8 cellular contexts compared by ENCODE assay signal in genomic region chr5:157471709-157472108, GRCh38. TPM values are rescaled to one million over a fixed set of nuclear protein-coding genes. Genes with fewer than 3 reads are reported as not detected.
DNase-seq lines count a peak whose midpoint lies in the region; ATAC-seq and TF ChIP-seq lines count a peak whose summit lies in the region.

No MANE protein-coding gene starts in this region.

- TF ChIP-seq CTCF in heart right ventricle (IDR thresholded peaks at IDR 0.05), result peak in 8 of 9 donors; percentile 17 to 62 (median 53)

- intact Hi-C loops in heart right ventricle (cut with DNase I) (loop anchor here in 9 of 10 donors (5.0 to 10.0 kb wide), 6 partner anchors 39 to 327 kb away; partner anchors contain the start of gene MED7 (in 1 of the 9)), cardiac septum (cut with DNase I) (loop anchor here (5.0 kb wide), 1 partner anchor 99 kb away; no protein-coding TSS in a partner anchor)

- peaks cover 0 to 19% (median 0%) of the 10 kb centered on the region in 9 donors for H3K36me3 ChIP-seq in heart right ventricle

- DNase-seq in heart right ventricle (no peak), cardiac septum (ENCODE audit: low spot score) (no peak), NCI-H748 (lab: John Stamatoyannopoulos, UW; ENCODE audit: unreplicated experiment) (peak; percentile 71), T47D (ENCODE audit: low read depth in 1 of 2, low spot score in 1 of 2) (peak; percentile 50 to 62), naive B cell (no peak), NCI-H1092 treated with DMSO at 0.1 percent for 48 hours (lab: John Stamatoyannopoulos, UW) (no peak)

- WGBS in heart right ventricle, 2 donors, result 96 to 100% methylated on average over 1 of the region's 1 CpG

- ATAC-seq in heart right ventricle, result no peak
- peak; percentile 39 to 40 for ATAC-seq in naive B cell (ENCODE audit: low read depth in 2 of 2)
- ATAC-seq in GM18907 (IDR thresholded peaks at IDR 0.05; ENCODE audit: unreplicated experiment), result no peak
- no peak for ATAC-seq in HG03378 (IDR thresholded peaks at IDR 0.05; ENCODE audit: unreplicated experiment)

- peak overlapping the region in 4 of 6 donors; percentile 15 to 95 (median 65) for H3K27ac Mint-ChIP-seq in naive B cell

- H3K27ac ChIP-seq in heart right ventricle, result no peak overlapping the region

- H3K27me3 ChIP-seq in heart right ventricle, result no peaks in the 10 kb centered on the region

- in situ Hi-C loops in T47D (cut with HindIII; ENCODE audit: low pct_unique_long_range_greater_than_20kb, low sequenced_read_pairs), result no loop called here

- H3K4me3 ChIP-seq in heart right ventricle, result no peak overlapping the region

- H3K9me3 Mint-ChIP-seq in naive B cell, result no peaks in the 10 kb centered on the region

- H3K4me1 Mint-ChIP-seq in naive B cell, result peaks cover 50 to 68% (median 58%) of the 10 kb centered on the region in 3 donors

- H3K27me3 Mint-ChIP-seq in naive B cell, result no peaks in the 10 kb centered on the region

- peaks cover 0 to 39% (median 16%) of the 10 kb centered on the region in 9 donors for H3K4me1 ChIP-seq in heart right ventricle

- H3K4me3 Mint-ChIP-seq in naive B cell, result peak overlapping the region in 2 of 8 donors; percentile 20 to 41

- H3K36me3 Mint-ChIP-seq in naive B cell, result peaks cover 36 to 48% of the 10 kb centered on the region in 2 donors

- H3K9me3 ChIP-seq in heart right ventricle, result no peaks in the 10 kb centered on the region

RNA-seq across cellular contexts. Expression of gene NIPAL4, which starts 11.7 kb away (rescaled TPM):
- under 1 TPM in 1 of 10 donors, not detected in 9; 0.09 TPM for total RNA-seq in heart right ventricle
- under 1 TPM in 1 of 2 donors, not detected in 1; 0.20 TPM for polyA plus RNA-seq in heart right ventricle
- 0.30 TPM for total RNA-seq in cardiac septum
- 10 to 100 TPM in 3 of 6 donors, 1 to 10 TPM in 3; 3.5 to 15.7 (median 10.3) TPM for polyA plus RNA-seq in naive B cell (ENCODE audit: low read depth in 6 of 6)

Comparison
In these comparisons a context has a peak if more than half of its experiments do, and no peak if none do; other contexts are left out.
1. ATAC-seq: peak in naive B cell (2 of 2); none in heart right ventricle (0 of 8), GM18907 (single experiment) and HG03378 (single experiment).
2. DNase-seq: peak in NCI-H748 (single experiment) and T47D (2 of 2); none in heart right ventricle (0 of 2), cardiac septum (single experiment), naive B cell (single experiment) and NCI-H1092 treated with DMSO at 0.1 percent for 48 hours (single experiment).